In the genomic region with DNA sequence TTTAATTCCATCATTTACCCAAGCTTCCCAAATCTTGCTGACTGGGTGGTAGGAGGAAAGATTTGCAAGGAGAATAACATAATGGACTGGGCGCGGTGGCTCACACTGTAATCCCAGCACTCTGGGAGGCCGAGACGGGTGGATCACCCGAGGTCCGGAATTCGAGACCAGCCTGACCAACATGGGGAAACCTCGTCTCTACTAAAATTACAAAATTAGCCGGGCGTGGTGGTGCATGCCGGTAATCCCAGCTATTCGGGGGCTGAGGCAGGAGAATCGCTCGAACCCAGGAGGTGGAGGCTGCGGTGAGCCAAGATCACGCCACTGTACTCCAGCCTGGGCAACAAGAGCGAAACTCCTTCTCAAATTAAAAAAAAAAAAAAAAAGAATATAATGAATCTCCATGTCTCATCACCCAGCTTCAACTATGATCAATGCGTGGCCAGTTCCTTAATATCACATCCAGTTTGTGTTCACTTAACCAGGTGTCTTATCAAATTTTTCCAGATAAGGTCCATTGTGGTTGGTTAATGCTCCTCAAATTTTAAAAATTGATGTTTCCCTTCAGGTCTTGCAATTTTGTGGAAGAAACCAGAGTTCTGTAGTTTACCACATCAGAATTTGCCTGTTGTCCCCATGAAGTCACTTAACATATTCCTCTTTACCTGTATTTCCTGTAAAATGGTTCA, we compare ENCODE assay signal across 8 cellular contexts. TPM values are rescaled to one million over a fixed set of nuclear protein-coding genes. Genes with fewer than 3 reads are reported as not detected.
DNase-seq lines count a peak whose midpoint lies in the region; ATAC-seq and TF ChIP-seq lines count a peak whose summit lies in the region.

No MANE protein-coding gene starts in this region.

- no peak overlapping the region for H2AFZ ChIP-seq in ACC112 (ENCODE audit: low read length, unreplicated experiment)

- peaks cover 51% of the 10 kb centered on the region for H3K36me3 Mint-ChIP-seq in activated naive CD8-positive, alpha-beta T cell treated with anti-CD3 and anti-CD28 coated beads, Interleukin-2, amount 50 U/mL, for 24 hours (ENCODE audit: low read depth)
- peaks cover 7 to 8% of the 10 kb centered on the region in 2 donors for H3K36me3 Mint-ChIP-seq in naive B cell

- no peaks in the 10 kb centered on the region for H3K27me3 Mint-ChIP-seq in activated naive CD8-positive, alpha-beta T cell treated with anti-CD3 and anti-CD28 coated beads, Interleukin-2, amount 50 U/mL, for 24 hours
- H3K27me3 Mint-ChIP-seq in naive B cell = no peaks in the 10 kb centered on the region

- H3K9me3 Mint-ChIP-seq in activated naive CD8-positive, alpha-beta T cell treated with anti-CD3 and anti-CD28 coated beads, Interleukin-2, amount 50 U/mL, for 24 hours = no peaks in the 10 kb centered on the region
- no peaks in the 10 kb centered on the region for H3K9me3 Mint-ChIP-seq in naive B cell

- peaks cover 31% of the 10 kb centered on the region for H3K4me1 Mint-ChIP-seq in activated naive CD8-positive, alpha-beta T cell treated with anti-CD3 and anti-CD28 coated beads, Interleukin-2, amount 50 U/mL, for 24 hours
- peaks cover 31 to 44% (median 41%) of the 10 kb centered on the region in 3 donors for H3K4me1 Mint-ChIP-seq in naive B cell

- peaks cover 59% of the 10 kb centered on the region for H3K79me2 ChIP-seq in ACC112 (ENCODE audit: control insufficient read depth, insufficient read depth, low read length, unreplicated experiment)

- intact Hi-C loops in esophagus squamous epithelium (cut with DNase I) = no loop called here

- H3K9ac ChIP-seq in HUES6 (ENCODE audit: low read length) = peak overlapping the region; percentile 72

- peak overlapping the region; percentile 98 for H3K4me3 ChIP-seq in ACC112 (ENCODE audit: low read depth, low read length)
- peak overlapping the region; percentile 95 for H3K4me3 ChIP-seq in HUES6 (ENCODE audit: low read depth, low read length)
- no peak overlapping the region for H3K4me3 ChIP-seq in esophagus squamous epithelium

- WGBS in esophagus squamous epithelium, 2 donors = 90 to 98% methylated on average over 6 to 13 of the region's 18 CpGs

- TF ChIP-seq CTCF in esophagus squamous epithelium (IDR thresholded peaks at IDR 0.05) = no peak

- no peak for ATAC-seq in activated naive CD8-positive, alpha-beta T cell treated with anti-CD3 and anti-CD28 coated beads, Interleukin-2, amount 50 U/mL, for 24 hours
- no peak for ATAC-seq in naive B cell (ENCODE audit: low read depth in 2 of 2)
- ATAC-seq in HG02973 (IDR thresholded peaks at IDR 0.05; ENCODE audit: unreplicated experiment) = no peak
- ATAC-seq in HG02678 (IDR thresholded peaks at IDR 0.05; ENCODE audit: unreplicated experiment) = no peak

- no peaks in the 10 kb centered on the region for H3K9me3 ChIP-seq in HUES6 (ENCODE audit: control insufficient read depth, insufficient read depth, low read depth, low read length)
- H3K9me3 ChIP-seq in esophagus squamous epithelium = no peaks in the 10 kb centered on the region

- H3K36me3 ChIP-seq in ACC112 (ENCODE audit: insufficient read depth, low read length) (peaks cover 66% of the 10 kb centered on the region), HUES6 (ENCODE audit: control insufficient read depth, insufficient read depth, low read length) (peaks cover 73% of the 10 kb centered on the region), esophagus squamous epithelium (peaks cover 42 to 76% (median 61%) of the 10 kb centered on the region in 3 donors)

- H3K27ac ChIP-seq in ACC112 (ENCODE audit: low read depth, low read length) = peak overlapping the region; percentile 94
- H3K27ac ChIP-seq in HUES6 (ENCODE audit: low read depth, low read length) = peak overlapping the region; percentile 89
- peak overlapping the region in 2 of 4 donors; percentile 91 to 93 for H3K27ac ChIP-seq in esophagus squamous epithelium

- H3K27ac Mint-ChIP-seq in activated naive CD8-positive, alpha-beta T cell treated with anti-CD3 and anti-CD28 coated beads, Interleukin-2, amount 50 U/mL, for 24 hours = peak overlapping the region; percentile 93
- peak overlapping the region in 4 of 6 donors; percentile 67 to 94 (median 80) for H3K27ac Mint-ChIP-seq in naive B cell

- peak overlapping the region; percentile 98 for H3K4me3 Mint-ChIP-seq in activated naive CD8-positive, alpha-beta T cell treated with anti-CD3 and anti-CD28 coated beads, Interleukin-2, amount 50 U/mL, for 24 hours
- peak overlapping the region in 6 of 8 donors; percentile 95 to 99 (median 98) for H3K4me3 Mint-ChIP-seq in naive B cell

- TF ChIP-seq POLR2A in esophagus squamous epithelium (IDR thresholded peaks at IDR 0.05) = no peak

- H3K27me3 ChIP-seq in ACC112 (ENCODE audit: insufficient read depth, low read length) = no peaks in the 10 kb centered on the region
- no peaks in the 10 kb centered on the region for H3K27me3 ChIP-seq in HUES6 (ENCODE audit: control insufficient read depth, insufficient read depth, low read length)
- H3K27me3 ChIP-seq in esophagus squamous epithelium = no peaks in the 10 kb centered on the region

- H3K4me1 ChIP-seq in ACC112 (ENCODE audit: control insufficient read depth, insufficient read depth, low read length, unreplicated experiment) (peaks cover 38% of the 10 kb centered on the region), HUES6 (ENCODE audit: control insufficient read depth, insufficient read depth, low read length) (peaks cover 19% of the 10 kb centered on the region), esophagus squamous epithelium (peaks cover 16 to 38% (median 21%) of the 10 kb centered on the region in 3 donors)

- no peak for DNase-seq in activated naive CD8-positive, alpha-beta T cell treated with anti-CD3 and anti-CD28 coated beads, Interleukin-2, amount 50 U/mL, for 24 hours
- DNase-seq in naive B cell (no peak), esophagus squamous epithelium (lab: John Stamatoyannopoulos, UW) (no peak)
- DNase-seq in activated CD8-positive, alpha-beta memory T cell treated with anti-CD3 and anti-CD28 coated beads for 24 hours = no peak

RNA-seq across cellular contexts. Expression of a gene that starts 1.3 kb away (rescaled TPM):
- 10 to 100 TPM; 24.6 to 45.7 (median 30.0) TPM for polyA plus RNA-seq in naive B cell (ENCODE audit: low read depth in 6 of 6)
- total RNA-seq in esophagus squamous epithelium = 10 to 100 TPM; 31.4 to 63.1 (median 40.5) TPM

RNA-seq across cellular contexts. Expression of a gene that starts 10.0 kb away (rescaled TPM):
- 100 to 1,000 TPM; 214 to 318 (median 245) TPM for polyA plus RNA-seq in naive B cell (ENCODE audit: low read depth in 6 of 6)
- 100 to 1,000 TPM; 139 to 212 (median 208) TPM for total RNA-seq in esophagus squamous epithelium

RNA-seq across cellular contexts. Expression of a gene that starts 29.5 kb away (rescaled TPM):
- polyA plus RNA-seq in naive B cell (ENCODE audit: low read depth in 6 of 6) = 10 to 100 TPM in 4 of 6 donors, 1 to 10 TPM in 2; 4.6 to 17.3 (median 12.1) TPM
- total RNA-seq in esophagus squamous epithelium = 10 to 100 TPM; 28.9 to 45.2 (median 34.4) TPM

RNA-seq across cellular contexts. Expression of a gene that starts 44.7 kb away (rescaled TPM):
- not detected for polyA plus RNA-seq in naive B cell (ENCODE audit: low read depth in 6 of 6)
- total RNA-seq in esophagus squamous epithelium = under 1 TPM in 1 of 4 donors, not detected in 3; 0.22 TPM

RNA-seq across cellular contexts. Expression of a gene that starts 49.5 kb away (rescaled TPM):
- 10 to 100 TPM; 31.5 to 54.4 (median 37.7) TPM for polyA plus RNA-seq in naive B cell (ENCODE audit: low read depth in 6 of 6)
- total RNA-seq in esophagus squamous epithelium = 10 to 100 TPM; 27.2 to 51.5 (median 42.1) TPM

Comparison
In these comparisons a context has a peak if more than half of its experiments do, and no peak if none do; other contexts are left out.
1. H3K4me3 ChIP-seq: peak in ACC112 (single experiment) and HUES6 (single experiment); none in esophagus squamous epithelium (0 of 4).